ENCODE assay signal across 6 cellular contexts in genomic region chr19:43026369-43026768, GRCh38. TPM values are rescaled to one million over a fixed set of nuclear protein-coding genes. Genes with fewer than 3 reads are reported as not detected.
"Had no signal": no experiment of that assay in that cellular context is flagged by ENCODE, and none has a peak within 500 bp of the region (broad histone marks: within the 10 kb centered on the region; RNA-seq: fewer than 3 reads in every experiment).

Gene PSG11, minus strand, starts transcription at chr19:43026469. Its CDS starts 97 bp downstream, at chr19:43026372.

RNA-seq across cellular contexts. Expression of gene PSG11, which starts in this region (rescaled TPM):
- total RNA-seq: GM23248, GM23338, H1, H4, H7, H9 had no signal
- polyA plus RNA-seq: GM23338, H1 had no signal
